ENCODE assay signal across 1 cellular context in genomic region chr9:136903041-136903554, GRCh38.
TF ChIP-seq lines count a peak whose summit lies in the region.

No MANE protein-coding gene starts in this region.

TF ChIP-seq in IMR-90, 13 proteins besides CTCF, POLR2A, EP300 and RAD21:
- TF ChIP-seq MXI1 (IDR thresholded peaks at IDR 0.05; ENCODE audit: borderline replicate concordance, low read depth, low read length) (no peak), MAFK (IDR thresholded peaks at IDR 0.05; ENCODE audit: low read depth, low read length) (no peak), MAZ (IDR thresholded peaks at IDR 0.05; ENCODE audit: borderline replicate concordance, low read depth, low read length) (no peak), NFE2L2 (IDR thresholded peaks at IDR 0.05; ENCODE audit: low read depth, low read length) (no peak), CHD1 (IDR thresholded peaks at IDR 0.05; ENCODE audit: low read depth, low read length) (no peak), ELK1 (IDR thresholded peaks at IDR 0.05; ENCODE audit: borderline replicate concordance, low read depth, low read length) (no peak), RFX5 (IDR thresholded peaks at IDR 0.05; ENCODE audit: low read depth, low read length) (no peak)
